26 cellular contexts compared by ENCODE assay signal in genomic region chr6:168499045-168499650, GRCh38. TPM values are rescaled to one million over a fixed set of nuclear protein-coding genes. Genes with fewer than 3 reads are reported as not detected.
"Had no signal": no experiment of that assay in that cellular context is flagged by ENCODE, and none has a peak within 500 bp of the region (broad histone marks: within the 10 kb centered on the region; RNA-seq: fewer than 3 reads in every experiment).

No MANE protein-coding gene starts in this region.

- DNase-seq: activated CD4-positive, alpha-beta T cell treated with anti-CD3 and anti-CD28 coated beads for 48 hours; activated CD4-positive, alpha-beta T cell treated with anti-CD3 and anti-CD28 coated beads, Interleukin-2, amount 50 U/mL, for 4 hours; activated CD8-positive, alpha-beta memory T cell treated with anti-CD3 and anti-CD28 coated beads, Interleukin-2, amount 10 ng/mL, durations not matched to agents 7 days and 5 days; activated effector memory CD4-positive, alpha-beta T cell treated with Interleukin-2 at 50 U/mL for 16 hours; activated naive CD4-positive, alpha-beta T cell; activated T-cell treated with anti-CD3 and anti-CD28 coated beads, Interleukin-2, amount 50 U/mL, for 24 hours; aorta; caudate nucleus; KG1; NCI-H1048; NCI-H1417 treated with DMSO at 0.1 percent for 48 hours; NCI-H187; NCI-H2081; NCI-H446 treated with DMSO at 0.1 percent for 48 hours; NCI-H526 treated with DMSO at 0.1 percent for 48 hours; Peyer's patch; Right ventricle myocardium superior; SJCRH30; SK-N-SH; T-helper 1 cell had no signal

- H3K27me3 ChIP-seq: breast epithelium, Peyer's patch had no signal

- H3K4me3 ChIP-seq: breast epithelium, Peyer's patch, SJCRH30 had no signal

- H3K9me3 ChIP-seq: breast epithelium, Peyer's patch, SJCRH30, SK-N-SH had no signal

- H3K27ac ChIP-seq: breast epithelium, Peyer's patch, RWPE1, SJCRH30 had no signal

- ATAC-seq: activated CD4-positive, CD25-positive, alpha-beta regulatory T cell treated with anti-CD3 and anti-CD28 coated beads, Interleukin-2, amount 50 U/mL, for 24 hours; activated CD8-positive, alpha-beta memory T cell treated with anti-CD3 and anti-CD28 coated beads, Interleukin-2, amount 10 ng/mL, durations not matched to agents 7 days and 5 days had no signal

- H3K4me1 ChIP-seq: breast epithelium, Peyer's patch, SJCRH30 had no signal

- H3K36me3 ChIP-seq: breast epithelium, Peyer's patch, SJCRH30 had no signal

RNA-seq across cellular contexts. Expression of gene SMOC2, which starts 58.2 kb away (rescaled TPM):
- total RNA-seq: activated CD8-positive, alpha-beta memory T cell treated with anti-CD3 and anti-CD28 coated beads, Interleukin-2, amount 10 ng/mL, durations not matched to agents 7 days and 5 days; activated T-helper 1 cell treated with anti-CD3 and anti-CD28 coated beads, Interleukin-12 subunit alpha, Interleukin-12 subunit beta, Interleukin-2, Interleukin-4 antibody, amounts not matched to agents 30 ng/mL and 10 ng/mL and 1 ng/mL, durations not matched to agents 14 hours and 24 hours and 36 hours; LHCN-M2; SJCRH30; T-helper 2 cell treated with Interferon-gamma antibody and Interleukin-4, amounts not matched to agents 100 ng/mL and 5 ng/mL, for 36 hours had no signal
